8 cellular contexts compared by ENCODE assay signal in the genomic region with DNA sequence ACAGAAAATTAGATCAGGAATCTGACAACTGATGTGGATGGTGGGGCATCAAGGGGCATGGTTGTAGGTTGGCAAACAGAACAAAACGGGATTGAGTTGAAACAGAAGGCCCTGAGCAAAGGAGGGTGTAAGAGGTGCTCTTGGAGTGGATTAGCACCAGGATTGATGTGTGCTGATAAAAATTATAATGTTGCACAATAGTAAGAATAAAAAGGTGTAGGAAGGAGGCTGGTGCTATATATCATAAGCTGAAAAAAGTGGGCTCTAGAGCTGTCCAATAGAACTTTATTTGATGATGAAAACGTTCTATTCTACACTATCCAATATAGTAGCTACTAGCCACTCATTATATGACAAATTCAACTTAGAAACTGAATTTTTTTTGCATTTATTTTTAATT.
"Had no signal": no experiment of that assay in that cellular context is flagged by ENCODE, and none has a peak within 500 bp of the region (broad histone marks: within the 10 kb centered on the region; RNA-seq: fewer than 3 reads in every experiment).

No MANE protein-coding gene starts in this region.

- FAIRE-seq: G401.6, GM12878, GM12891, GM12892, GM18507, GM19239 had no signal

- DNase-seq: GDM1, GF-D8 had no signal

- H3K4me3 ChIP-seq: GM12878 had no signal

- ATAC-seq: GM12878 had no signal
